9 cellular contexts compared by ENCODE assay signal in genomic region chr3:71103430-71103881, GRCh38.
DNase-seq lines count a peak whose midpoint lies in the region; ATAC-seq and TF ChIP-seq lines count a peak whose summit lies in the region.
"Had no signal": no experiment of that assay in that cellular context is flagged by ENCODE, and none has a peak within 500 bp of the region (broad histone marks: within the 10 kb centered on the region; RNA-seq: fewer than 3 reads in every experiment).

No MANE protein-coding gene starts in this region.

- no peak for ATAC-seq in CD8-positive, alpha-beta T cell

- no peak for TF ChIP-seq POLR2A in testis (IDR thresholded peaks at IDR 0.05)

- peaks cover 8% of the 10 kb centered on the region for H3K36me3 ChIP-seq in CD8-positive, alpha-beta T cell (ENCODE audit: insufficient read depth, low read length)
- H3K36me3 ChIP-seq in colonic mucosa (no peaks in the 10 kb centered on the region), testis (ENCODE audit: low read depth, missing control alignments) (no peaks in the 10 kb centered on the region)

- intact Hi-C loops in CD8-positive, alpha-beta T cell (cut with DNase I, micrococcal nuclease): no loop called here
- intact Hi-C loops in colonic mucosa (cut with DNase I) (no loop called here), testis (cut with DNase I; ENCODE audit: low total_unique reads) (no loop called here)

- no peaks in the 10 kb centered on the region for H3K27me3 Mint-ChIP-seq in CD8-positive, alpha-beta T cell (ENCODE audit: low read depth)
- peaks cover 6% of the 10 kb centered on the region for H3K27me3 Mint-ChIP-seq in nephron (ENCODE audit: low read depth)

- peaks cover 65% of the 10 kb centered on the region for H3K4me1 ChIP-seq in CD8-positive, alpha-beta T cell (ENCODE audit: insufficient read depth, low read length)
- H3K4me1 ChIP-seq in colonic mucosa (no peaks in the 10 kb centered on the region), testis (peaks cover 6% of the 10 kb centered on the region)
- H3K4me1 ChIP-seq: parathyroid adenoma had no signal

- H3K27ac ChIP-seq in CD8-positive, alpha-beta T cell (ENCODE audit: low read depth, low read length): no peak overlapping the region
- no peak overlapping the region for H3K27ac ChIP-seq in colonic mucosa
- H3K27ac ChIP-seq in testis: no peak overlapping the region
- H3K27ac ChIP-seq: parathyroid adenoma had no signal

- no peak overlapping the region for H3K4me3 Mint-ChIP-seq in CD8-positive, alpha-beta T cell
- H3K4me3 Mint-ChIP-seq in nephron: no peak overlapping the region

- no peaks in the 10 kb centered on the region for H3K9me3 Mint-ChIP-seq in CD8-positive, alpha-beta T cell
- H3K9me3 Mint-ChIP-seq in nephron: no peaks in the 10 kb centered on the region

- no peak overlapping the region for H3K4me3 ChIP-seq in CD8-positive, alpha-beta T cell (ENCODE audit: low read depth, low read length)
- H3K4me3 ChIP-seq in colonic mucosa (no peak overlapping the region), testis (no peak overlapping the region)

- POLR2A ChIA-PET in CD8-positive, alpha-beta T cell (lab: Charles Lee): no interaction called here

- no peak overlapping the region for H3K9ac ChIP-seq in colonic mucosa (ENCODE audit: low read depth in 2 of 2, low read length in 2 of 2)
- H3K9ac ChIP-seq: parathyroid adenoma had no signal

- peak overlapping the region; percentile 78 for H3K27ac Mint-ChIP-seq in CD8-positive, alpha-beta T cell
- H3K27ac Mint-ChIP-seq in nephron: peak overlapping the region in 2 of 3 experiments; percentile 50 to 54

- no peaks in the 10 kb centered on the region for H3K27me3 ChIP-seq in CD8-positive, alpha-beta T cell (ENCODE audit: insufficient read depth, low read length)
- no peaks in the 10 kb centered on the region for H3K27me3 ChIP-seq in colonic mucosa
- H3K27me3 ChIP-seq in testis: no peaks in the 10 kb centered on the region

- CTCF ChIA-PET in CD8-positive, alpha-beta T cell (lab: Charles Lee): interaction anchor here (1.1 kb wide), 1 partner anchor 10 kb away, joined by 3 read pairs; no protein-coding TSS in a partner anchor

- H3K4me1 Mint-ChIP-seq in CD8-positive, alpha-beta T cell (ENCODE audit: low read depth): peaks cover 87% of the 10 kb centered on the region
- peaks cover 62% of the 10 kb centered on the region for H3K4me1 Mint-ChIP-seq in nephron

- TF ChIP-seq CTCF in CD8-positive, alpha-beta T cell (IDR thresholded peaks at IDR 0.05): no peak
- no peak for TF ChIP-seq CTCF in colonic mucosa (IDR thresholded peaks at IDR 0.05)
- no peak for TF ChIP-seq CTCF in nephron (IDR thresholded peaks at IDR 0.05; ENCODE audit: unreplicated experiment in 3 of 3)
- TF ChIP-seq CTCF in testis (IDR thresholded peaks at IDR 0.05): no peak

- DNase-seq in CD8-positive, alpha-beta T cell: no peak
- DNase-seq in NCI-H2081 treated with DMSO at 0.1 percent for 48 hours (lab: John Stamatoyannopoulos, UW): peak; percentile 35
- peak; percentile 76 for DNase-seq in colonic mucosa
- DNase-seq in foreskin melanocyte: no peak
- no peak for DNase-seq in NOMO-1 treated with dmso at 0.1 percent for 144 hours (lab: John Stamatoyannopoulos, UW; ENCODE audit: unreplicated experiment)
- DNase-seq in testis: no peak
- DNase-seq in NCI-H187 treated with DMSO at 0.1 percent for 48 hours (lab: John Stamatoyannopoulos, UW): no peak

- WGBS in testis, 2 donors: 65 to 68% methylated on average over 7 of the region's 7 CpGs

- no peaks in the 10 kb centered on the region for H3K9me3 ChIP-seq in CD8-positive, alpha-beta T cell (ENCODE audit: low read length)
- no peaks in the 10 kb centered on the region for H3K9me3 ChIP-seq in colonic mucosa
- H3K9me3 ChIP-seq in testis: no peaks in the 10 kb centered on the region

- H3K36me3 Mint-ChIP-seq in CD8-positive, alpha-beta T cell: peaks cover 73% of the 10 kb centered on the region
- no peaks in the 10 kb centered on the region for H3K36me3 Mint-ChIP-seq in nephron (ENCODE audit: low read depth)

Comparison
In these comparisons a context has a peak if more than half of its experiments do, and no peak if none do; other contexts are left out.
1. DNase-seq: peak in NCI-H2081 treated with DMSO at 0.1 percent for 48 hours (single experiment) and colonic mucosa (single experiment); none in CD8-positive, alpha-beta T cell (0 of 7), foreskin melanocyte (single experiment), NOMO-1 treated with dmso at 0.1 percent for 144 hours (single experiment), testis (single experiment) and NCI-H187 treated with DMSO at 0.1 percent for 48 hours (single experiment).